ENCODE assay signal across 9 cellular contexts in genomic region chr6:34143884-34144580, GRCh38.
DNase-seq lines count a peak whose midpoint lies in the region; ATAC-seq and TF ChIP-seq lines count a peak whose summit lies in the region.
"Had no signal": no experiment of that assay in that cellular context is flagged by ENCODE, and none has a peak within 500 bp of the region (broad histone marks: within the 10 kb centered on the region; RNA-seq: fewer than 3 reads in every experiment).

No MANE protein-coding gene starts in this region.

- H3K9ac ChIP-seq in iPS-20b (ENCODE audit: low read depth, low read length): peak overlapping the region; percentile 58; the same call in 1 of the 2 replicates

- no peak overlapping the region for H3K27ac ChIP-seq in iPS-20b (ENCODE audit: low read length)
- H3K27ac ChIP-seq: SJSA1 had no signal

- ATAC-seq in GM19452 (IDR thresholded peaks at IDR 0.05; ENCODE audit: unreplicated experiment): no peak

- H3K9me3 ChIP-seq in iPS-20b (ENCODE audit: insufficient read depth, low read depth, low read length): no peaks in the 10 kb centered on the region
- H3K9me3 ChIP-seq: SJSA1 had no signal

- TF ChIP-seq CTCF in GM12872 (IDR thresholded peaks at IDR 0.05; ENCODE audit: insufficient read depth, low read depth, low read length): peak; percentile 31; the same call in 2 of the 3 replicates

- DNase-seq in NCI-H345 (lab: John Stamatoyannopoulos, UW): peak; percentile 55
- DNase-seq in activated T-helper 9 cell treated with anti-CD3 and anti-CD28 coated beads, Interleukin-2, amount 50 U/mL, for 16 hours (ENCODE audit: low read depth): peak; percentile 29
- peak in 2 of 3 experiments; percentile 17 to 53 for DNase-seq in stimulated activated CD4-positive, alpha-beta T cell treated with anti-CD3 and anti-CD28 coated beads, TNF-alpha, amount 100 ng/mL, for 24 hours (ENCODE audit: low read depth in 3 of 3)
- no peak for DNase-seq in putamen (ENCODE audit: low spot score)
- DNase-seq in SKM-1 (lab: John Stamatoyannopoulos, UW; ENCODE audit: unreplicated experiment): no peak

- peak overlapping the region; percentile 77; the same call in 1 of the 2 replicates for H3K4me3 ChIP-seq in iPS-20b (ENCODE audit: low read length)

- peaks cover 24% of the 10 kb centered on the region; the same call in 1 of the 2 replicates for H3K4me1 ChIP-seq in iPS-20b (ENCODE audit: insufficient read depth, low read length)

- H3K27me3 ChIP-seq in iPS-20b (ENCODE audit: insufficient read depth, low read length): peaks cover 72% of the 10 kb centered on the region

- H3K36me3 ChIP-seq in iPS-20b (ENCODE audit: insufficient read depth, low read depth, low read length): no peaks in the 10 kb centered on the region
- H3K36me3 ChIP-seq: SJSA1 had no signal

Comparison
In these comparisons a context has a peak if more than half of its experiments do, and no peak if none do; other contexts are left out.
1. DNase-seq: peak in NCI-H345 (single experiment), activated T-helper 9 cell treated with anti-CD3 and anti-CD28 coated beads, Interleukin-2, amount 50 U/mL, for 16 hours (single experiment) and stimulated activated CD4-positive, alpha-beta T cell treated with anti-CD3 and anti-CD28 coated beads, TNF-alpha, amount 100 ng/mL, for 24 hours (2 of 3); none in putamen (single experiment) and SKM-1 (single experiment).